9 cellular contexts compared by ENCODE assay signal in genomic region chr21:33893917-33894316, GRCh38.
"Had no signal": no experiment of that assay in that cellular context is flagged by ENCODE, and none has a peak within 500 bp of the region (broad histone marks: within the 10 kb centered on the region; RNA-seq: fewer than 3 reads in every experiment).

No MANE protein-coding gene starts in this region.

- H3K27me3 Mint-ChIP-seq: activated CD8-positive, alpha-beta T cell treated with anti-CD3 and anti-CD28 coated beads for 36 hours had no signal

- H3K4me3 ChIP-seq: left lung had no signal

- DNase-seq: activated CD4-positive, alpha-beta T cell treated with anti-CD3 and anti-CD28 coated beads for 4 hours; activated CD8-positive, alpha-beta memory T cell treated with anti-CD3 and anti-CD28 coated beads, Interleukin-2, amount 50 U/mL, for 4 hours; activated CD8-positive, alpha-beta T cell treated with anti-CD3 and anti-CD28 coated beads for 36 hours; cortex of kidney; effector memory CD4-positive, alpha-beta T cell; left lung; trophoblast cell had no signal

- H3K36me3 ChIP-seq: left lung, neutrophil had no signal

- H3K9me3 Mint-ChIP-seq: activated CD8-positive, alpha-beta T cell treated with anti-CD3 and anti-CD28 coated beads for 36 hours; central memory CD8-positive, alpha-beta T cell had no signal

- H3K9me3 ChIP-seq: left lung, neutrophil had no signal

- H3K27ac ChIP-seq: left lung, neutrophil had no signal

- H3K27me3 ChIP-seq: left lung had no signal
